In genomic region chr4:75498041-75498440, GRCh38 we compare ENCODE assay signal across 25 cellular contexts. TPM values are rescaled to one million over a fixed set of nuclear protein-coding genes. Genes with fewer than 3 reads are reported as not detected.
A peak's percentile ranks its signal among the peaks of the same experiment; 100 is the strongest.
DNase-seq lines count a peak whose midpoint lies in the region; ATAC-seq, FAIRE-seq and TF ChIP-seq lines count a peak whose summit lies in the region.
"Had no signal": no experiment of that assay in that cellular context is flagged by ENCODE, and none has a peak within 500 bp of the region (broad histone marks: within the 10 kb centered on the region; RNA-seq: fewer than 3 reads in every experiment).

No MANE protein-coding gene starts in this region.

- no peak for ATAC-seq in stimulated activated naive CD8-positive, alpha-beta T cell treated with anti-CD3 and anti-CD28 coated beads, Interleukin-15, amount 100 ng/mL, for 72 hours
- no peak for ATAC-seq in activated T-helper 17 cell treated with anti-CD3 and anti-CD28 coated beads, Interleukin-2, amount 50 U/mL, for 72 hours (replicated peaks)
- no peak for ATAC-seq in effector memory CD8-positive, alpha-beta T cell (replicated peaks)
- ATAC-seq in stimulated activated effector memory CD8-positive, alpha-beta T cell treated with anti-CD3 and anti-CD28 coated beads, Interleukin-12 subunit alpha, Interleukin-12 subunit beta, amount 100 ng/mL, for 72 hours, result no peak

- peaks cover 34% of the 10 kb centered on the region for H3K4me1 Mint-ChIP-seq in stimulated activated naive CD8-positive, alpha-beta T cell treated with anti-CD3 and anti-CD28 coated beads, Interleukin-15, Interleukin-2, amounts not matched to agents 100 ng/mL and 50 ng/mL, for 24 hours (ENCODE audit: low read depth)
- peaks cover 27% of the 10 kb centered on the region for H3K4me1 Mint-ChIP-seq in stimulated activated naive CD8-positive, alpha-beta T cell treated with anti-CD3 and anti-CD28 coated beads, Interleukin-15, amount 100 ng/mL, for 72 hours
- peaks cover 33% of the 10 kb centered on the region for H3K4me1 Mint-ChIP-seq in activated T-helper 17 cell treated with anti-CD3 and anti-CD28 coated beads, Interleukin-2, amount 50 U/mL, for 72 hours
- H3K4me1 Mint-ChIP-seq in effector memory CD8-positive, alpha-beta T cell (ENCODE audit: low read depth in 2 of 2), result peaks cover 11 to 55% of the 10 kb centered on the region in 2 donors
- H3K4me1 Mint-ChIP-seq in stimulated activated effector memory CD8-positive, alpha-beta T cell treated with anti-CD3 and anti-CD28 coated beads, Interleukin-12 subunit alpha, Interleukin-12 subunit beta, amount 100 ng/mL, for 72 hours, result peaks cover 44% of the 10 kb centered on the region

- FAIRE-seq in D721Med (lab: Jason Lieb, UNC), result no peak
- FAIRE-seq: G401.6, RCC 7860 had no signal

- intact Hi-C loops in testis (cut with DNase I; ENCODE audit: low total_unique reads), result no loop called here

- TF ChIP-seq CTCF in D721Med (IDR thresholded peaks at IDR 0.05; ENCODE audit: insufficient read depth, missing control alignments), result no peak
- no peak for TF ChIP-seq CTCF in testis (IDR thresholded peaks at IDR 0.05)

- WGBS in testis, 2 donors, result 89 to 92% methylated on average over 2 of the region's 2 CpGs

- no peak for TF ChIP-seq POLR2A in testis (IDR thresholded peaks at IDR 0.05)

- no peaks in the 10 kb centered on the region for H3K9me3 ChIP-seq in testis

- no peaks in the 10 kb centered on the region for H3K36me3 ChIP-seq in testis (ENCODE audit: low read depth, missing control alignments)

- H3K27me3 Mint-ChIP-seq in stimulated activated naive CD8-positive, alpha-beta T cell treated with anti-CD3 and anti-CD28 coated beads, Interleukin-15, Interleukin-2, amounts not matched to agents 100 ng/mL and 50 ng/mL, for 24 hours, result no peaks in the 10 kb centered on the region
- no peaks in the 10 kb centered on the region for H3K27me3 Mint-ChIP-seq in stimulated activated naive CD8-positive, alpha-beta T cell treated with anti-CD3 and anti-CD28 coated beads, Interleukin-15, amount 100 ng/mL, for 72 hours
- no peaks in the 10 kb centered on the region for H3K27me3 Mint-ChIP-seq in activated T-helper 17 cell treated with anti-CD3 and anti-CD28 coated beads, Interleukin-2, amount 50 U/mL, for 72 hours
- H3K27me3 Mint-ChIP-seq in effector memory CD8-positive, alpha-beta T cell, result no peaks in the 10 kb centered on the region
- H3K27me3 Mint-ChIP-seq: CD4-positive, CD25-positive, alpha-beta regulatory T cell had no signal

- no peak overlapping the region for H3K27ac ChIP-seq in testis
- H3K27ac ChIP-seq: BLaER1 had no signal

- H3K9me3 Mint-ChIP-seq in stimulated activated naive CD8-positive, alpha-beta T cell treated with anti-CD3 and anti-CD28 coated beads, Interleukin-15, Interleukin-2, amounts not matched to agents 100 ng/mL and 50 ng/mL, for 24 hours, result peaks cover 4% of the 10 kb centered on the region
- peaks cover 0 to 6% of the 10 kb centered on the region in 2 donors for H3K9me3 Mint-ChIP-seq in stimulated activated naive CD8-positive, alpha-beta T cell treated with anti-CD3 and anti-CD28 coated beads, Interleukin-15, amount 100 ng/mL, for 72 hours
- peaks cover 3% of the 10 kb centered on the region for H3K9me3 Mint-ChIP-seq in activated T-helper 17 cell treated with anti-CD3 and anti-CD28 coated beads, Interleukin-2, amount 50 U/mL, for 72 hours
- peaks cover 0 to 2% of the 10 kb centered on the region in 2 donors for H3K9me3 Mint-ChIP-seq in effector memory CD8-positive, alpha-beta T cell
- peaks cover 6% of the 10 kb centered on the region for H3K9me3 Mint-ChIP-seq in stimulated activated effector memory CD8-positive, alpha-beta T cell treated with anti-CD3 and anti-CD28 coated beads, Interleukin-12 subunit alpha, Interleukin-12 subunit beta, amount 100 ng/mL, for 72 hours
- H3K9me3 Mint-ChIP-seq: CD4-positive, CD25-positive, alpha-beta regulatory T cell had no signal

- no peaks in the 10 kb centered on the region for H3K4me1 ChIP-seq in testis
- H3K4me1 ChIP-seq: BLaER1 had no signal

- H3K4me3 Mint-ChIP-seq in stimulated activated naive CD8-positive, alpha-beta T cell treated with anti-CD3 and anti-CD28 coated beads, Interleukin-15, Interleukin-2, amounts not matched to agents 100 ng/mL and 50 ng/mL, for 24 hours, result no peak overlapping the region
- no peak overlapping the region for H3K4me3 Mint-ChIP-seq in stimulated activated naive CD8-positive, alpha-beta T cell treated with anti-CD3 and anti-CD28 coated beads, Interleukin-15, amount 100 ng/mL, for 72 hours
- H3K4me3 Mint-ChIP-seq in activated T-helper 17 cell treated with anti-CD3 and anti-CD28 coated beads, Interleukin-2, amount 50 U/mL, for 72 hours, result no peak overlapping the region
- H3K4me3 Mint-ChIP-seq in effector memory CD8-positive, alpha-beta T cell, result no peak overlapping the region
- H3K4me3 Mint-ChIP-seq in stimulated activated effector memory CD8-positive, alpha-beta T cell treated with anti-CD3 and anti-CD28 coated beads, Interleukin-12 subunit alpha, Interleukin-12 subunit beta, amount 100 ng/mL, for 72 hours, result no peak overlapping the region

- H3K27ac Mint-ChIP-seq in stimulated activated naive CD8-positive, alpha-beta T cell treated with anti-CD3 and anti-CD28 coated beads, Interleukin-15, Interleukin-2, amounts not matched to agents 100 ng/mL and 50 ng/mL, for 24 hours, result peak overlapping the region; percentile 21
- H3K27ac Mint-ChIP-seq in stimulated activated naive CD8-positive, alpha-beta T cell treated with anti-CD3 and anti-CD28 coated beads, Interleukin-15, amount 100 ng/mL, for 72 hours, result peak overlapping the region in 1 of 2 donors; percentile 73
- peak overlapping the region; percentile 10 for H3K27ac Mint-ChIP-seq in activated T-helper 17 cell treated with anti-CD3 and anti-CD28 coated beads, Interleukin-2, amount 50 U/mL, for 72 hours
- peak overlapping the region; percentile 15 to 89 for H3K27ac Mint-ChIP-seq in effector memory CD8-positive, alpha-beta T cell
- H3K27ac Mint-ChIP-seq in stimulated activated effector memory CD8-positive, alpha-beta T cell treated with anti-CD3 and anti-CD28 coated beads, Interleukin-12 subunit alpha, Interleukin-12 subunit beta, amount 100 ng/mL, for 72 hours, result peak overlapping the region; percentile 62

- H3K4me3 ChIP-seq in testis, result no peak overlapping the region
- H3K4me3 ChIP-seq: BLaER1 had no signal

- H3K27me3 ChIP-seq in testis, result no peaks in the 10 kb centered on the region
- H3K27me3 ChIP-seq: BLaER1 had no signal

- peaks cover 64% of the 10 kb centered on the region for H3K36me3 Mint-ChIP-seq in stimulated activated naive CD8-positive, alpha-beta T cell treated with anti-CD3 and anti-CD28 coated beads, Interleukin-15, Interleukin-2, amounts not matched to agents 100 ng/mL and 50 ng/mL, for 24 hours (ENCODE audit: low read depth)
- H3K36me3 Mint-ChIP-seq in activated T-helper 17 cell treated with anti-CD3 and anti-CD28 coated beads, Interleukin-2, amount 50 U/mL, for 72 hours (ENCODE audit: low read depth), result peaks cover 94% of the 10 kb centered on the region
- peaks cover 58% of the 10 kb centered on the region for H3K36me3 Mint-ChIP-seq in effector memory CD8-positive, alpha-beta T cell (ENCODE audit: insufficient read depth)
- H3K36me3 Mint-ChIP-seq in stimulated activated effector memory CD8-positive, alpha-beta T cell treated with anti-CD3 and anti-CD28 coated beads, Interleukin-12 subunit alpha, Interleukin-12 subunit beta, amount 100 ng/mL, for 72 hours, result peaks cover 97% of the 10 kb centered on the region

- no peak for DNase-seq in stimulated activated naive CD8-positive, alpha-beta T cell treated with anti-CD3 and anti-CD28 coated beads, Interleukin-15, amount 100 ng/mL, for 72 hours
- DNase-seq in effector memory CD8-positive, alpha-beta T cell, result no peak
- DNase-seq in stimulated activated effector memory CD8-positive, alpha-beta T cell treated with anti-CD3 and anti-CD28 coated beads, Interleukin-12 subunit alpha, Interleukin-12 subunit beta, amount 100 ng/mL, for 72 hours (ENCODE audit: low spot score in 2 of 2), result no peak
- no peak for DNase-seq in epidermal melanocyte (ENCODE audit: insufficient read length, low spot score)
- DNase-seq in D721Med (ENCODE audit: insufficient read length, low spot score), result no peak
- DNase-seq in testis, result no peak
- DNase-seq: CD4-positive, CD25-positive, alpha-beta regulatory T cell; COR-L47; GM23248; H7; NCI-H1105 treated with DMSO at 0.1 percent for 48 hours; NCI-H146; NCI-H1930; NCI-H2107; NCI-H524; NCI-H774; SIG-M5 had no signal

RNA-seq across cellular contexts. Expression of gene RCHY1, which starts 16.2 kb away (rescaled TPM):
- total RNA-seq in activated T-helper 17 cell treated with anti-CD3 and anti-CD28 coated beads, Interleukin-2, amount 50 U/mL, for 72 hours, result 10 to 100 TPM; 29.3 to 35.1 TPM
- 10 to 100 TPM; 35.5 to 44.5 TPM for total RNA-seq in testis
- 49.5 TPM for polyA plus RNA-seq in testis (ENCODE audit: insufficient read depth, low read depth, low replicate concordance)

RNA-seq across cellular contexts. Expression of gene THAP6, which starts 16.2 kb away (rescaled TPM):
- 10 to 100 TPM; 15.8 to 25.4 TPM for total RNA-seq in activated T-helper 17 cell treated with anti-CD3 and anti-CD28 coated beads, Interleukin-2, amount 50 U/mL, for 72 hours
- 10 to 100 TPM; 30.2 to 44.0 TPM for total RNA-seq in testis
- 35.1 TPM for polyA plus RNA-seq in testis (ENCODE audit: insufficient read depth, low read depth, low replicate concordance)

RNA-seq across cellular contexts. Expression of gene ODAPH, which starts 57.8 kb away (rescaled TPM):
- total RNA-seq in activated T-helper 17 cell treated with anti-CD3 and anti-CD28 coated beads, Interleukin-2, amount 50 U/mL, for 72 hours, result 1 to 10 TPM in 1 of 2 donors, under 1 TPM in 1; 0.87 to 3.4 TPM
- not detected for total RNA-seq in testis
- not detected for polyA plus RNA-seq in testis (ENCODE audit: insufficient read depth, low read depth, low replicate concordance)
- total RNA-seq: A172; CD4-positive, CD25-positive, alpha-beta regulatory T cell; GM23248; H7; HT-29 had no signal
- polyA plus RNA-seq: AG04450; CD4-positive, CD25-positive, alpha-beta regulatory T cell; GM23248 had no signal
